ENCODE assay signal across 8 cellular contexts in the genomic region with DNA sequence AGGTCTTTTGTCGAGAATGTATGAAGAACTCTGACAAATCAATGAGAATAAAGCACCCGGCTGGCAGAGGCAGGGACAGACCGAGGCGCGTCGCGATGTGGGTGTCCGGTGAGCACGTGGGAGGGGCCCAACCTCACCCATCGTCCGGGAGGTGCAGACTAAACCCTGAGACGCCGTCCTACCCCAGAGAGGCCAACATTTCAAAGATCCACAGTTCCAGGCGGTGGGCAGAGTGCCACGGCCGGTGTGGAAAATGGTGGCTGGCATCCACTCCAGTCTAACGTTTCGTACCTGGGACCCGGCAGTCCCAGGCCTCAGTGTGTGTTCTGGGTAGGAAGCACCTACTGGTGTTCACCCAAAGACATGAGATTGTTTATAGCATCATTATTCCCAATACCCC. TPM values are rescaled to one million over a fixed set of nuclear protein-coding genes. Genes with fewer than 3 reads are reported as not detected.
DNase-seq lines count a peak whose midpoint lies in the region; ATAC-seq and TF ChIP-seq lines count a peak whose summit lies in the region.
"Not testable (repeated sequence)": the region's sequence is repeated elsewhere in the genome, so short reads cannot be mapped to it uniquely, and the experiment has no call there.

No MANE protein-coding gene starts in this region.

- H3K4me2 ChIP-seq in GM23248 (ENCODE audit: unreplicated experiment); smooth muscle cell: not testable (repeated sequence)

- not testable (repeated sequence) for TF ChIP-seq RAD21 in liver (IDR thresholded peaks at IDR 0.05)

- not testable (repeated sequence) for H2AFZ ChIP-seq in GM23248; smooth muscle cell (ENCODE audit: low read depth)

- H3K27me3 Mint-ChIP-seq in chondrocyte (ENCODE audit: low read depth); osteocyte (ENCODE audit: unreplicated experiment): not testable (repeated sequence)

- not testable (repeated sequence) for TF ChIP-seq POLR2A in gastroesophageal sphincter (IDR thresholded peaks at IDR 0.05)

- not testable (repeated sequence) for DNase-seq in GM23248; SJCRH30; osteocyte (ENCODE audit: extremely low spot score, unreplicated experiment); smooth muscle cell (lab: John Stamatoyannopoulos, UW; ENCODE audit: unreplicated experiment); upper lobe of right lung
- DNase-seq in chondrocyte (ENCODE audit: low spot score), result peak; percentile 40

- not testable (repeated sequence) for ATAC-seq in gastroesophageal sphincter, upper lobe of right lung

- H3K9me3 ChIP-seq in GM23248 (ENCODE audit: low read depth); SJCRH30 (replicated peaks); gastroesophageal sphincter; liver (ENCODE audit: control insufficient read depth in 4 of 4, low read length in 3 of 4); smooth muscle cell (replicated peaks; ENCODE audit: low read depth); upper lobe of right lung: not testable (repeated sequence)

- not testable (repeated sequence) for H3K79me2 ChIP-seq in GM23248 (ENCODE audit: insufficient read depth); smooth muscle cell (ENCODE audit: low read depth)

- peaks cover 71% of the 10 kb centered on the region for H3K4me1 Mint-ChIP-seq in chondrocyte (ENCODE audit: low read depth)
- H3K4me1 Mint-ChIP-seq in osteocyte (ENCODE audit: unreplicated experiment), result peaks cover 76% of the 10 kb centered on the region

- not testable (repeated sequence) for H3K4me3 Mint-ChIP-seq in chondrocyte (ENCODE audit: unreplicated experiment); osteocyte (ENCODE audit: unreplicated experiment)

- H3K36me3 ChIP-seq in GM23248 (ENCODE audit: low read depth); SJCRH30; gastroesophageal sphincter; liver (ENCODE audit: control insufficient read depth in 4 of 4, insufficient read depth in 3 of 4, low read depth in 1 of 4, low read length in 3 of 4); smooth muscle cell (ENCODE audit: low read depth); upper lobe of right lung: not testable (repeated sequence)

- in situ Hi-C loops in GM23248 (cut with MboI), result not testable (repeated sequence)

- not testable (repeated sequence) for H3F3A ChIP-seq in GM23248 (ENCODE audit: insufficient read depth)
- H3F3A ChIP-seq in smooth muscle cell (ENCODE audit: low read depth), result peaks cover 34% of the 10 kb centered on the region

- H3K4me1 ChIP-seq in GM23248 (ENCODE audit: insufficient read depth) (peaks cover 23% of the 10 kb centered on the region), SJCRH30 (peaks cover 34% of the 10 kb centered on the region), gastroesophageal sphincter (peaks cover 0 to 64% (median 21%) of the 10 kb centered on the region in 3 donors), smooth muscle cell (ENCODE audit: low read depth) (peaks cover 52% of the 10 kb centered on the region), upper lobe of right lung (peaks cover 20% of the 10 kb centered on the region)
- not testable (repeated sequence) for H3K4me1 ChIP-seq in liver (ENCODE audit: control insufficient read depth in 4 of 4, insufficient read depth in 4 of 4, low read length in 3 of 4)

- H3K4me3 ChIP-seq in GM23248; SJCRH30; gastroesophageal sphincter; liver (ENCODE audit: low read depth in 1 of 3, low read length in 3 of 3); smooth muscle cell; upper lobe of right lung: not testable (repeated sequence)

- H3K9me3 Mint-ChIP-seq in chondrocyte (ENCODE audit: low read depth); osteocyte (ENCODE audit: unreplicated experiment): not testable (repeated sequence)

- H3K27ac ChIP-seq in GM23248 (peak overlapping the region; percentile 95), SJCRH30 (peak overlapping the region; percentile 95), gastroesophageal sphincter (peak overlapping the region; percentile 58 to 95 (median 90)), liver (ENCODE audit: low read depth in 1 of 2, low read length in 2 of 2) (peak overlapping the region; percentile 75 to 81), smooth muscle cell (ENCODE audit: low read depth) (peak overlapping the region; percentile 98), upper lobe of right lung (peak overlapping the region; percentile 89)

- not testable (repeated sequence) for TF ChIP-seq EP300 in gastroesophageal sphincter (IDR thresholded peaks at IDR 0.05)

- not testable (repeated sequence) for TF ChIP-seq CTCF in chondrocyte (IDR thresholded peaks at IDR 0.05); gastroesophageal sphincter (IDR thresholded peaks at IDR 0.05); liver (IDR thresholded peaks at IDR 0.05; ENCODE audit: low read depth, low read length, missing input control); osteocyte (IDR thresholded peaks at IDR 0.05); smooth muscle cell (IDR thresholded peaks at IDR 0.05; ENCODE audit: borderline replicate concordance, insufficient read depth, poor library complexity, severe bottlenecking); upper lobe of right lung (IDR thresholded peaks at IDR 0.05)

- not testable (repeated sequence) for H3K27me3 ChIP-seq in GM23248 (replicated peaks; ENCODE audit: insufficient read depth); SJCRH30; gastroesophageal sphincter; liver (ENCODE audit: control insufficient read depth in 4 of 4, insufficient read depth in 4 of 4, low read length in 3 of 4); smooth muscle cell (ENCODE audit: low read depth); upper lobe of right lung

- H3K27ac Mint-ChIP-seq in chondrocyte (ENCODE audit: unreplicated experiment), result peak overlapping the region; percentile 97
- H3K27ac Mint-ChIP-seq in osteocyte (ENCODE audit: unreplicated experiment), result peak overlapping the region; percentile 99

- not testable (repeated sequence) for H4K20me1 ChIP-seq in GM23248 (ENCODE audit: insufficient read depth); smooth muscle cell (ENCODE audit: low read depth)

- H3K9ac ChIP-seq in GM23248; liver (ENCODE audit: low read depth in 1 of 2, low read length in 2 of 2); smooth muscle cell (ENCODE audit: low read depth): not testable (repeated sequence)

- intact Hi-C loops in upper lobe of right lung (cut with DNase I), result not testable (repeated sequence)

- H3K9me2 ChIP-seq in GM23248 (ENCODE audit: insufficient read depth), result not testable (repeated sequence)

- not testable (repeated sequence) for H3K36me3 Mint-ChIP-seq in chondrocyte (ENCODE audit: low read depth); osteocyte (ENCODE audit: unreplicated experiment)

- WGBS in GM23248 (ENCODE audit: low coverage in 1 of 2, low lambda C conversion rate in 2 of 2, missing lambda C conversion rate in 2 of 2), 2 experiments, result 93 to 95% methylated on average over 18 to 19 of the region's 19 CpGs
- WGBS in gastroesophageal sphincter (ENCODE audit: low coverage in 1 of 2), 2 donors, result 97% methylated on average over 5 of the region's 19 CpGs; no CpG with 5 or more reads in 1 of the 2 donors
- 95% methylated on average over 19 of the region's 19 CpGs for WGBS in liver
- 98% methylated on average over 19 of the region's 19 CpGs for WGBS in smooth muscle cell (ENCODE audit: low lambda C conversion rate)

RNA-seq across cellular contexts. Expression of gene COL18A1, which starts 41.7 kb away (rescaled TPM):
- 24.2 and 30.5 TPM in 2 replicates for total RNA-seq in GM23248 (2014; rRNA removed; shearing (Covaris generic))
- polyA plus RNA-seq in GM23248 (2016; fragmentation: Nextera tagmentation; extraction: Ambion mirVana) (1.7 and 1.8 TPM in 2 replicates), liver (100 to 1,000 TPM in 1 of 2 donors, 10 to 100 TPM in 1; 44.9 to 255 TPM), smooth muscle cell (362 and 485 TPM in 2 replicates)
- 18.5 and 19.5 TPM in 2 replicates for total RNA-seq in SJCRH30 (2014; rRNA removed; shearing (Covaris generic))
- total RNA-seq in chondrocyte (322 to 628 TPM (median 616 TPM) in 3 replicates), gastroesophageal sphincter (100 to 1,000 TPM in 1 of 4 donors, 10 to 100 TPM in 3; 69.3 to 116 (median 78.4) TPM), liver (100 to 1,000 TPM; 209 to 308 TPM), osteocyte (515 and 555 TPM in 2 replicates), smooth muscle cell (192 and 240 TPM in 2 replicates), upper lobe of right lung (60.4 TPM)
